1 cellular context compared by ENCODE assay signal in the genomic region with DNA sequence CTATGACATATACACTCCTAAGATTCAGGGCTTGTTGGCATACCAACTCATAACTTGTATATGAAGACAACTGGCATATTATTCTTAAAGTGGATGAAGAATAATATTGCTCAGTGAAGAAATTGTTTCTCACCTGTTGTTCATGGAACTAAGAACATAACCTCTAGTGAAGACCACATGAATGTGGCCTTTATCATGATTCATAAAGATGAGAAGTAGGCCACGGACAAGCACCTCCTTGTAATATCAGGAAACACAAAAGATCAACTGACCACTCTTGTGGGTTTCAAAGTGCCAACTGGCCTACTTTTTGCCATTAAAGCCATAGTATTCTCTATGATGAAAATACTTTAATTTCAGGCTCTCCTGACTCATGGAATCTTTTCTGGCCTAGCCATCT.
TF ChIP-seq lines count a peak whose summit lies in the region.

No MANE protein-coding gene starts in this region.

TF ChIP-seq in GM23338, 12 proteins besides CTCF, POLR2A, EP300 and RAD21 (continued from another document):
- TF ChIP-seq ZNF462 (CRISPR knock-in tag; IDR thresholded peaks at IDR 0.05) (no peak), ZNF114 (CRISPR knock-in tag; IDR thresholded peaks at IDR 0.05) (no peak)
